In genomic region chr17:81329927-81330883, GRCh38 we compare ENCODE assay signal across 9 cellular contexts. TPM values are rescaled to one million over a fixed set of nuclear protein-coding genes. Genes with fewer than 3 reads are reported as not detected.
DNase-seq lines count a peak whose midpoint lies in the region; ATAC-seq and TF ChIP-seq lines count a peak whose summit lies in the region.
"Had no signal": no experiment of that assay in that cellular context is flagged by ENCODE, and none has a peak within 500 bp of the region (broad histone marks: within the 10 kb centered on the region; RNA-seq: fewer than 3 reads in every experiment).

No MANE protein-coding gene starts in this region.

- H3K27ac Mint-ChIP-seq in activated naive CD8-positive, alpha-beta T cell treated with anti-CD3 and anti-CD28 coated beads, Interleukin-2, amount 50 U/mL, for 24 hours, result no peak overlapping the region
- H3K27ac Mint-ChIP-seq: activated CD4-positive, alpha-beta T cell treated with anti-CD3 and anti-CD28 coated beads for 36 hours had no signal

- H3K4me1 Mint-ChIP-seq in activated naive CD8-positive, alpha-beta T cell treated with anti-CD3 and anti-CD28 coated beads, Interleukin-2, amount 50 U/mL, for 24 hours, result no peaks in the 10 kb centered on the region
- H3K4me1 Mint-ChIP-seq: activated CD4-positive, alpha-beta T cell treated with anti-CD3 and anti-CD28 coated beads for 36 hours had no signal

- TF ChIP-seq EP300 in tibial nerve (IDR thresholded peaks at IDR 0.05), result no peak

- in situ Hi-C loops in astrocyte of the spinal cord (cut with HindIII; ENCODE audit: low sequenced_read_pairs), result no loop called here

- TF ChIP-seq CTCF in astrocyte of the spinal cord (IDR thresholded peaks at IDR 0.05; ENCODE audit: low read depth, low read length) (peak; percentile 22), tibial nerve (IDR thresholded peaks at IDR 0.05) (no peak)

- no peaks in the 10 kb centered on the region for H3K36me3 ChIP-seq in tibial nerve

- no peaks in the 10 kb centered on the region for H3K36me3 Mint-ChIP-seq in activated naive CD8-positive, alpha-beta T cell treated with anti-CD3 and anti-CD28 coated beads, Interleukin-2, amount 50 U/mL, for 24 hours (ENCODE audit: low read depth)

- no peaks in the 10 kb centered on the region for H3K27me3 ChIP-seq in tibial nerve

- no peak overlapping the region for H3K4me3 Mint-ChIP-seq in activated naive CD8-positive, alpha-beta T cell treated with anti-CD3 and anti-CD28 coated beads, Interleukin-2, amount 50 U/mL, for 24 hours
- H3K4me3 Mint-ChIP-seq: activated CD4-positive, alpha-beta T cell treated with anti-CD3 and anti-CD28 coated beads for 36 hours had no signal

- ATAC-seq in left lobe of liver, result peak; percentile 46
- no peak for ATAC-seq in activated naive CD8-positive, alpha-beta T cell treated with anti-CD3 and anti-CD28 coated beads, Interleukin-2, amount 50 U/mL, for 24 hours
- ATAC-seq: activated CD4-positive, alpha-beta T cell treated with anti-CD3 and anti-CD28 coated beads for 36 hours had no signal

- H3K27ac ChIP-seq in tibial nerve, result peak overlapping the region in 3 of 4 donors; percentile 55 to 77 (median 72)

- peaks cover 10% of the 10 kb centered on the region for H3K27me3 Mint-ChIP-seq in activated naive CD8-positive, alpha-beta T cell treated with anti-CD3 and anti-CD28 coated beads, Interleukin-2, amount 50 U/mL, for 24 hours

- no peak for TF ChIP-seq POLR2A in tibial nerve (IDR thresholded peaks at IDR 0.05)

- 81 to 83% methylated on average over 21 of the region's 23 CpGs for WGBS in tibial nerve, 2 donors

- no peak overlapping the region for H3K4me3 ChIP-seq in astrocyte of the spinal cord (ENCODE audit: low read depth, low read length)
- H3K4me3 ChIP-seq in tibial nerve, result no peak overlapping the region

- peaks cover 4 to 76% (median 44%) of the 10 kb centered on the region in 4 donors for H3K4me1 ChIP-seq in tibial nerve

- H3K9me3 ChIP-seq in tibial nerve, result no peaks in the 10 kb centered on the region

- no peaks in the 10 kb centered on the region for H3K9me3 Mint-ChIP-seq in activated naive CD8-positive, alpha-beta T cell treated with anti-CD3 and anti-CD28 coated beads, Interleukin-2, amount 50 U/mL, for 24 hours

- DNase-seq in NCI-H1417 (lab: John Stamatoyannopoulos, UW) (peak in 2 of 3 experiments; percentile 60 to 71), NCI-H1417 treated with DMSO at 0.1 percent for 48 hours (lab: John Stamatoyannopoulos, UW) (no peak), astrocyte of the spinal cord (ENCODE audit: low read depth, low spot score) (no peak), left lobe of liver (ENCODE audit: low spot score) (peak; percentile 91), tibial nerve (ENCODE audit: low spot score in 2 of 2) (no peak), NCI-H446 (lab: John Stamatoyannopoulos, UW) (no peak), NCI-H2227 treated with DMSO at 0.1 percent for 48 hours (lab: John Stamatoyannopoulos, UW) (no peak)
- DNase-seq in activated naive CD8-positive, alpha-beta T cell treated with anti-CD3 and anti-CD28 coated beads, Interleukin-2, amount 50 U/mL, for 24 hours, result no peak
- DNase-seq: activated CD4-positive, alpha-beta T cell treated with anti-CD3 and anti-CD28 coated beads for 36 hours had no signal

RNA-seq across cellular contexts. Expression of gene SLC38A10, which starts 35.1 kb away (rescaled TPM):
- total RNA-seq in left lobe of liver (101 TPM), tibial nerve (100 to 1,000 TPM in 2 of 4 donors, 10 to 100 TPM in 2; 80.0 to 149 (median 123) TPM)

Comparison
In these comparisons a context has a peak if more than half of its experiments do, and no peak if none do; other contexts are left out.
1. DNase-seq: peak in NCI-H1417 (2 of 3) and left lobe of liver (single experiment); none in NCI-H1417 treated with DMSO at 0.1 percent for 48 hours (single experiment), astrocyte of the spinal cord (single experiment), tibial nerve (0 of 2), NCI-H446 (0 of 2), activated naive CD8-positive, alpha-beta T cell treated with anti-CD3 and anti-CD28 coated beads, Interleukin-2, amount 50 U/mL, for 24 hours (single experiment) and NCI-H2227 treated with DMSO at 0.1 percent for 48 hours (single experiment).